15 cellular contexts compared by ENCODE assay signal in the genomic region with DNA sequence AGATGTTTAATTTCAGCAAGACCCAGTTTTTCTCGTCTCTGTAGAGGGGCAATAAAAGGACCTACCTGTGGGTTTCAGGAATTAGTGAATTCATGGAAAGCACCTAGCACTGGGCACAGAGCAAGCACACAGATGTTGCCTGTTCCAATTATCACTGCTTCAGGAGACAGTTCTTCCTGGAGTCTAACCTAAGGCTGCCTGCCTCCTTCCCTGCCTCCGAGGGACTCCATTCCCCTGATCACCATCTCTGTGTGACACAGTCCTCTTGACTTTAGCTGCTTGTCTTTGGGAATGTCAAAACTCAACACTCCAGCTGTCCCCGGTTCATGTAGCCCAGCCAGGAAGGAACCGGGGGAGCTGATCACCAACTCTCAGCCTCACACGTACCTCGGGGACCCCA.
DNase-seq lines count a peak whose midpoint lies in the region; ATAC-seq, FAIRE-seq and TF ChIP-seq lines count a peak whose summit lies in the region.
"Had no signal": no experiment of that assay in that cellular context is flagged by ENCODE, and none has a peak within 500 bp of the region (broad histone marks: within the 10 kb centered on the region; RNA-seq: fewer than 3 reads in every experiment).

No MANE protein-coding gene starts in this region.

- WGBS in sigmoid colon, 2 donors = 3 to 30% methylated on average over 6 of the region's 6 CpGs

- no peak for FAIRE-seq in urothelium cell line (lab: Jason Lieb, UNC)
- FAIRE-seq: K562 had no signal

- intact Hi-C loops in sigmoid colon (cut with DNase I) = no loop called here

- H3K9me3 Mint-ChIP-seq in activated CD4-positive, alpha-beta T cell treated with anti-CD3 and anti-CD28 coated beads, Interleukin-2, amount 10 ng/mL, durations not matched to agents 7 days and 5 days = no peaks in the 10 kb centered on the region
- no peaks in the 10 kb centered on the region for H3K9me3 Mint-ChIP-seq in effector memory CD8-positive, alpha-beta T cell
- H3K9me3 Mint-ChIP-seq: GM23338; nephron progenitor cell; stimulated activated memory B cell treated with anti-CD40 and anti-IgM and Interleukin-4, amounts not matched to agents 10 μg/mL and 1 μg/mL and 100 μg/mL, for 72 hours had no signal

- H3K4me3 Mint-ChIP-seq in activated CD4-positive, alpha-beta T cell treated with anti-CD3 and anti-CD28 coated beads, Interleukin-2, amount 10 ng/mL, durations not matched to agents 7 days and 5 days = peak overlapping the region; percentile 35
- H3K4me3 Mint-ChIP-seq in effector memory CD8-positive, alpha-beta T cell = peak overlapping the region; percentile 56 to 60
- H3K4me3 Mint-ChIP-seq: GM23338; stimulated activated memory B cell treated with anti-CD40 and anti-IgM and Interleukin-4, amounts not matched to agents 10 μg/mL and 1 μg/mL and 100 μg/mL, for 72 hours had no signal

- H3K36me3 ChIP-seq in HUES6 (ENCODE audit: control insufficient read depth, insufficient read depth, low read length) (no peaks in the 10 kb centered on the region), sigmoid colon (no peaks in the 10 kb centered on the region)
- H3K36me3 ChIP-seq: SJSA1 had no signal

- H3K27ac ChIP-seq in HUES6 (ENCODE audit: low read depth, low read length) = no peak overlapping the region
- peak overlapping the region in 3 of 4 donors; percentile 10 to 47 (median 20) for H3K27ac ChIP-seq in sigmoid colon
- H3K27ac ChIP-seq: SJSA1 had no signal

- no peak for TF ChIP-seq POLR2A in sigmoid colon (IDR thresholded peaks at IDR 0.05)

- H3K27me3 Mint-ChIP-seq in activated CD4-positive, alpha-beta T cell treated with anti-CD3 and anti-CD28 coated beads, Interleukin-2, amount 10 ng/mL, durations not matched to agents 7 days and 5 days = peaks cover 41% of the 10 kb centered on the region
- peaks cover 58 to 71% of the 10 kb centered on the region in 2 donors for H3K27me3 Mint-ChIP-seq in effector memory CD8-positive, alpha-beta T cell

- H3K4me3 ChIP-seq in HUES6 (ENCODE audit: low read depth, low read length) (no peak overlapping the region), sigmoid colon (no peak overlapping the region)
- H3K4me3 ChIP-seq: GM23338, K562, SJSA1 had no signal

- CTCF ChIA-PET in activated CD4-positive, alpha-beta T cell treated with anti-CD3 and anti-CD28 coated beads, Interleukin-2, amount 10 ng/mL, durations not matched to agents 7 days and 5 days (lab: Charles Lee) = interaction anchor here (1.0 to 1.2 kb wide), 2 partner anchors 83 to 108 kb away, joined by 3 read pairs; no protein-coding TSS in a partner anchor

- no peaks in the 10 kb centered on the region for H3K9me3 ChIP-seq in HUES6 (ENCODE audit: control insufficient read depth, insufficient read depth, low read depth, low read length)
- no peaks in the 10 kb centered on the region for H3K9me3 ChIP-seq in sigmoid colon
- H3K9me3 ChIP-seq: SJSA1 had no signal

- no peak for ATAC-seq in effector memory CD8-positive, alpha-beta T cell (replicated peaks)
- ATAC-seq: GM23338; K562; stimulated activated memory B cell treated with anti-CD40 and anti-IgM and Interleukin-4, amounts not matched to agents 10 μg/mL and 1 μg/mL and 100 μg/mL, for 72 hours had no signal

- peak overlapping the region; percentile 38 for H3K9ac ChIP-seq in HUES6 (ENCODE audit: low read length)

- H3K4me1 ChIP-seq in HUES6 (ENCODE audit: control insufficient read depth, insufficient read depth, low read length) (peaks cover 32% of the 10 kb centered on the region), sigmoid colon (no peaks in the 10 kb centered on the region)

- H3K27me3 ChIP-seq in HUES6 (ENCODE audit: control insufficient read depth, insufficient read depth, low read length) (peaks cover 9% of the 10 kb centered on the region), sigmoid colon (peaks cover 2 to 43% (median 8%) of the 10 kb centered on the region in 3 donors)
- H3K27me3 ChIP-seq: SJSA1 had no signal

- H3K27ac Mint-ChIP-seq in activated CD4-positive, alpha-beta T cell treated with anti-CD3 and anti-CD28 coated beads, Interleukin-2, amount 10 ng/mL, durations not matched to agents 7 days and 5 days = peak overlapping the region; percentile 89
- peak overlapping the region in 1 of 2 donors; percentile 75 for H3K27ac Mint-ChIP-seq in effector memory CD8-positive, alpha-beta T cell
- H3K27ac Mint-ChIP-seq: GM23338; stimulated activated memory B cell treated with anti-CD40 and anti-IgM and Interleukin-4, amounts not matched to agents 10 μg/mL and 1 μg/mL and 100 μg/mL, for 72 hours had no signal

- DNase-seq in activated CD4-positive, alpha-beta T cell treated with anti-CD3 and anti-CD28 coated beads, Interleukin-2, amount 10 ng/mL, durations not matched to agents 7 days and 5 days = no peak
- DNase-seq in activated CD4-positive, alpha-beta T cell treated with anti-CD3 and anti-CD28 coated beads for 48 hours = no peak
- no peak for DNase-seq in effector memory CD8-positive, alpha-beta T cell
- DNase-seq in sigmoid colon = no peak
- DNase-seq in foreskin melanocyte = no peak
- DNase-seq in urothelium cell line (ENCODE audit: low spot score) = no peak
- DNase-seq in activated CD8-positive, alpha-beta memory T cell treated with anti-CD3 and anti-CD28 coated beads for 24 hours = no peak
- DNase-seq: activated CD8-positive, alpha-beta memory T cell treated with anti-CD3 and anti-CD28 coated beads, Interleukin-2, amount 50 U/mL, for 4 hours; NCI-H1105 treated with DMSO at 0.1 percent for 48 hours; nephron progenitor cell had no signal

- POLR2A ChIA-PET in activated CD4-positive, alpha-beta T cell treated with anti-CD3 and anti-CD28 coated beads, Interleukin-2, amount 10 ng/mL, durations not matched to agents 7 days and 5 days (lab: Charles Lee) = interaction anchor here (0.6 kb wide), 1 partner anchor 231 kb away, joined by 3 read pairs; no protein-coding TSS in a partner anchor

- no peaks in the 10 kb centered on the region for H3K36me3 Mint-ChIP-seq in activated CD4-positive, alpha-beta T cell treated with anti-CD3 and anti-CD28 coated beads, Interleukin-2, amount 10 ng/mL, durations not matched to agents 7 days and 5 days (ENCODE audit: low read depth)
- H3K36me3 Mint-ChIP-seq in effector memory CD8-positive, alpha-beta T cell (ENCODE audit: insufficient read depth) = no peaks in the 10 kb centered on the region
- H3K36me3 Mint-ChIP-seq: stimulated activated memory B cell treated with anti-CD40 and anti-IgM and Interleukin-4, amounts not matched to agents 10 μg/mL and 1 μg/mL and 100 μg/mL, for 72 hours had no signal

- no peak for TF ChIP-seq EP300 in sigmoid colon (IDR thresholded peaks at IDR 0.05)

- TF ChIP-seq CTCF in sigmoid colon (IDR thresholded peaks at IDR 0.05) = no peak

- peaks cover 23% of the 10 kb centered on the region for H3K4me1 Mint-ChIP-seq in activated CD4-positive, alpha-beta T cell treated with anti-CD3 and anti-CD28 coated beads, Interleukin-2, amount 10 ng/mL, durations not matched to agents 7 days and 5 days
- H3K4me1 Mint-ChIP-seq in effector memory CD8-positive, alpha-beta T cell (ENCODE audit: low read depth in 2 of 2) = peaks cover 8 to 14% of the 10 kb centered on the region in 2 donors
